ENCODE assay signal across 11 cellular contexts in the genomic region with DNA sequence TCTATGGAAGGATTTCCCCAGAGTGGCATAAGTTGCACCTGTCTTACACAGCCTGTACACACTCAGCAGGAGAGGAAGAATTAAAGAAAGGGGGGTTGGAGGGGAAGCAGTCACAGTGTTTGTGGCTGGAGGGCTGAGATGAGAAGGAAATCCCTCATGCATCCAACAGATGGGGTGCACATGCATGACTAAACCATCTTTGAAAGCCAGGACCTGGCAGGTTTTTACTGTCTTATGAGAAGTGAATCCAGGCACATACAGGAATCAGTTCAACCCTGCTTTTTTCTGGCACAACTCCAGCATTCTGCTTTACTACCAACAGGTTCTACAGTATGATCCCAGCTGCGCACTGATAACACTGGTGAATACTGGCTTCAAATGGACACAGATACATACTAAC.
A peak's percentile ranks its signal among the peaks of the same experiment; 100 is the strongest.
DNase-seq lines count a peak whose midpoint lies in the region; ATAC-seq and TF ChIP-seq lines count a peak whose summit lies in the region.
"Had no signal": no experiment of that assay in that cellular context is flagged by ENCODE, and none has a peak within 500 bp of the region (broad histone marks: within the 10 kb centered on the region; RNA-seq: fewer than 3 reads in every experiment).

No MANE protein-coding gene starts in this region.

- H3K27ac ChIP-seq in A673 (ENCODE audit: low read depth, low read length, poor library complexity, severe bottlenecking), result no peak overlapping the region
- H3K27ac ChIP-seq: left lung had no signal

- peaks cover 5% of the 10 kb centered on the region for H3K27me3 Mint-ChIP-seq in brain

- peaks cover 25% of the 10 kb centered on the region for H3K4me1 Mint-ChIP-seq in brain

- ATAC-seq in GM21515 (IDR thresholded peaks at IDR 0.05; ENCODE audit: unreplicated experiment), result no peak
- ATAC-seq: left lung had no signal

- DNase-seq in A673 (ENCODE audit: low spot score) (peak; percentile 76), NCI-H345 treated with DMSO at 0.1 percent for 48 hours (lab: John Stamatoyannopoulos, UW; ENCODE audit: unreplicated experiment) (peak; percentile 99), AG08396 (ENCODE audit: low spot score) (no peak), DMS114 treated with DMSO at 0.1 percent for 48 hours (lab: John Stamatoyannopoulos, UW; ENCODE audit: unreplicated experiment) (no peak)
- DNase-seq in Jurkat, Clone E6-1 (ENCODE audit: low read depth, low spot score), result peak; percentile 1
- DNase-seq in activated effector memory CD4-positive, alpha-beta T cell treated with Interleukin-2 at 50 U/mL for 16 hours, result no peak
- DNase-seq: activated CD8-positive, alpha-beta memory T cell treated with anti-CD3 and anti-CD28 coated beads for 24 hours; left lung had no signal

- CTCF ChIA-PET in A673 (lab: Charles Lee), result interaction anchor here (0.6 kb wide), 1 partner anchor 273 kb away, joined by 3 read pairs; no protein-coding TSS in a partner anchor

- H3K9me3 ChIP-seq in A673 (ENCODE audit: low read depth, low read length, poor library complexity, severe bottlenecking), result no peaks in the 10 kb centered on the region
- H3K9me3 ChIP-seq: left lung had no signal

- no peaks in the 10 kb centered on the region for H3K9me3 Mint-ChIP-seq in brain

- no peaks in the 10 kb centered on the region for H3K36me3 ChIP-seq in A673 (ENCODE audit: insufficient read depth, low read length, poor library complexity, severe bottlenecking)
- H3K36me3 ChIP-seq: left lung had no signal

- peak overlapping the region in 1 of 5 experiments; percentile 52 for H3K4me3 Mint-ChIP-seq in brain

- TF ChIP-seq CTCF in A673 (conservative IDR thresholded peaks at IDR 0.05; ENCODE audit: low read depth, low read length), result peak; percentile 30; the same call in 1 of the 2 replicates
- peak in 1 of 2 experiments; percentile 29 for TF ChIP-seq CTCF in brain (conservative IDR thresholded peaks at IDR 0.05)

- no peaks in the 10 kb centered on the region for H3K27me3 ChIP-seq in A673 (replicated peaks; ENCODE audit: insufficient read depth, low read depth, low read length, poor library complexity)
- H3K27me3 ChIP-seq: left lung had no signal

- H3K27ac Mint-ChIP-seq in brain, result peak overlapping the region in 3 of 5 experiments; percentile 3 to 73 (median 34)

- POLR2A ChIA-PET in A673 (lab: Charles Lee; ENCODE audit: low non-redundant PET), result no interaction called here

- intact Hi-C loops in A673 (cut with micrococcal nuclease; ENCODE audit: unreplicated experiment), result loop anchor here (2.0 kb wide), 1 partner anchor 21 kb away; no protein-coding TSS in a partner anchor

- H3K36me3 Mint-ChIP-seq in brain, result peaks cover 5% of the 10 kb centered on the region

- H3K4me3 ChIP-seq in A673 (ENCODE audit: low read depth, low read length, poor library complexity, severe bottlenecking), result no peak overlapping the region
- H3K4me3 ChIP-seq in Jurkat, Clone E6-1 (ENCODE audit: low read length), result no peak overlapping the region
- H3K4me3 ChIP-seq: left lung, smooth muscle cell had no signal

- H3K4me1 ChIP-seq in A673 (ENCODE audit: insufficient read depth, low read length, poor library complexity, severe bottlenecking), result peaks cover 28% of the 10 kb centered on the region
- H3K4me1 ChIP-seq: left lung had no signal

- no TSS peak for BruUV-seq in A673 (replicated peaks; lab: Mats Ljungman, UMichigan)

Comparison
In these comparisons a context has a peak if more than half of its experiments do, and no peak if none do; other contexts are left out.
1. DNase-seq: peak in A673 (single experiment), Jurkat, Clone E6-1 (single experiment) and NCI-H345 treated with DMSO at 0.1 percent for 48 hours (single experiment); none in AG08396 (single experiment), activated effector memory CD4-positive, alpha-beta T cell treated with Interleukin-2 at 50 U/mL for 16 hours (single experiment) and DMS114 treated with DMSO at 0.1 percent for 48 hours (single experiment).